10 cellular contexts compared by ENCODE assay signal in the genomic region with DNA sequence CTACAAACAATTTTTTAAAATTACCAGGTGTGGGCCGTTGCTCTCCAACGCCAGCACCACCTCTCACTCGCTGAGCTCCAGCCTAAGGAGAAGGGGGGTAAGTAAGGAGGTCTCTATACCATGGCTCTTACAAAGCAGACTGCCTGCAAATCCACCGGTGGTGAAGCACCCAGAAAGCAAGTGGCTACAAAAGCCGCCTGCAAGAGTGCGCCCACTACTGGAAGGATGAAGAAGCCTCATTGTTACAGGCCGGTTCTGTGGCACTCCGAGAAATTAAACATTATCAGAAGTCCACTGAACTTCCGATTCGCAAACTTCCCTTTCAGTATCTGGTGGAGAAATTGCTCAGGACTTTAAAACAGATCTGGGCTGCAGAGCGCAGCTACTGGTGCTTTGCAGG. TPM values are rescaled to one million over a fixed set of nuclear protein-coding genes. Genes with fewer than 3 reads are reported as not detected.
A peak's percentile ranks its signal among the peaks of the same experiment; 100 is the strongest.
DNase-seq lines count a peak whose midpoint lies in the region; ATAC-seq, FAIRE-seq and TF ChIP-seq lines count a peak whose summit lies in the region.
"Had no signal": no experiment of that assay in that cellular context is flagged by ENCODE, and none has a peak within 500 bp of the region (broad histone marks: within the 10 kb centered on the region; RNA-seq: fewer than 3 reads in every experiment).

No MANE protein-coding gene starts in this region.

- no peaks in the 10 kb centered on the region for H4K20me1 ChIP-seq in Karpas-422 (ENCODE audit: insufficient read depth, low read depth, low read length)

- WGBS in small intestine, 3 donors: 44 to 55% (median 52%) methylated on average over 11 of the region's 11 CpGs

- H3K4me3 ChIP-seq in Karpas-422 (ENCODE audit: low read length) (no peak overlapping the region), choroid plexus epithelial cell (ENCODE audit: low read depth, low read length) (no peak overlapping the region), small intestine (ENCODE audit: low read depth in 1 of 2, low read length in 2 of 2) (no peak overlapping the region)
- no peak overlapping the region for H3K4me3 ChIP-seq in CD8-positive, alpha-beta memory T cell (ENCODE audit: low read length)
- H3K4me3 ChIP-seq: adrenal gland had no signal

- H3K4me3 Mint-ChIP-seq in activated naive CD4-positive, alpha-beta T cell treated with anti-CD3 and anti-CD28 coated beads, Interleukin-2, amount 10 ng/mL, durations not matched to agents 7 days and 5 days: no peak overlapping the region
- no peak overlapping the region for H3K4me3 Mint-ChIP-seq in MCF 10A (ENCODE audit: unreplicated experiment)
- no peak overlapping the region for H3K4me3 Mint-ChIP-seq in CD8-positive, alpha-beta memory T cell

- H3K9me3 Mint-ChIP-seq in activated naive CD4-positive, alpha-beta T cell treated with anti-CD3 and anti-CD28 coated beads, Interleukin-2, amount 10 ng/mL, durations not matched to agents 7 days and 5 days: no peaks in the 10 kb centered on the region
- H3K9me3 Mint-ChIP-seq in MCF 10A (ENCODE audit: unreplicated experiment): no peaks in the 10 kb centered on the region
- no peaks in the 10 kb centered on the region for H3K9me3 Mint-ChIP-seq in CD8-positive, alpha-beta memory T cell

- H3K36me3 Mint-ChIP-seq in activated naive CD4-positive, alpha-beta T cell treated with anti-CD3 and anti-CD28 coated beads, Interleukin-2, amount 10 ng/mL, durations not matched to agents 7 days and 5 days: no peaks in the 10 kb centered on the region
- H3K36me3 Mint-ChIP-seq in MCF 10A (ENCODE audit: insufficient read depth, unreplicated experiment): no peaks in the 10 kb centered on the region
- no peaks in the 10 kb centered on the region for H3K36me3 Mint-ChIP-seq in CD8-positive, alpha-beta memory T cell

- H3K36me3 ChIP-seq in Karpas-422 (ENCODE audit: insufficient read depth, low read length) (no peaks in the 10 kb centered on the region), small intestine (ENCODE audit: control insufficient read depth in 2 of 2, insufficient read depth in 2 of 2, low read length in 2 of 2) (no peaks in the 10 kb centered on the region)
- no peaks in the 10 kb centered on the region for H3K36me3 ChIP-seq in CD8-positive, alpha-beta memory T cell (ENCODE audit: insufficient read depth, low read length)
- H3K36me3 ChIP-seq: adrenal gland had no signal

- no peaks in the 10 kb centered on the region for H3K9me3 ChIP-seq in Karpas-422 (ENCODE audit: low read length)
- no peaks in the 10 kb centered on the region for H3K9me3 ChIP-seq in small intestine (ENCODE audit: control insufficient read depth, low read depth)
- H3K9me3 ChIP-seq in CD8-positive, alpha-beta memory T cell (ENCODE audit: low read length): no peaks in the 10 kb centered on the region
- H3K9me3 ChIP-seq: adrenal gland had no signal

- no peak for FAIRE-seq in small intestine (lab: Jason Lieb, UNC)

- H3K9me2 ChIP-seq in Karpas-422 (replicated peaks; ENCODE audit: insufficient read depth, low read length): no peaks in the 10 kb centered on the region

- CTCF ChIA-PET in activated naive CD4-positive, alpha-beta T cell treated with anti-CD3 and anti-CD28 coated beads, Interleukin-2, amount 10 ng/mL, durations not matched to agents 7 days and 5 days (lab: Charles Lee): no interaction called here
- CTCF ChIA-PET in MCF 10A (lab: Yijun Ruan, JAX): no interaction called here
- CTCF ChIA-PET in CD8-positive, alpha-beta memory T cell (lab: Charles Lee): no interaction called here

- no peak overlapping the region for H3K27ac Mint-ChIP-seq in activated naive CD4-positive, alpha-beta T cell treated with anti-CD3 and anti-CD28 coated beads, Interleukin-2, amount 10 ng/mL, durations not matched to agents 7 days and 5 days
- H3K27ac Mint-ChIP-seq in MCF 10A (ENCODE audit: low read depth, unreplicated experiment): no peak overlapping the region
- H3K27ac Mint-ChIP-seq in CD8-positive, alpha-beta memory T cell: no peak overlapping the region

- peaks cover 4% of the 10 kb centered on the region; the same call in 1 of the 2 replicates for H3K4me1 ChIP-seq in Karpas-422 (ENCODE audit: low read length)
- H3K4me1 ChIP-seq in small intestine (ENCODE audit: control insufficient read depth in 2 of 2, insufficient read depth in 1 of 2, low read depth in 1 of 2, low read length in 1 of 2): no peaks in the 10 kb centered on the region
- no peaks in the 10 kb centered on the region for H3K4me1 ChIP-seq in CD8-positive, alpha-beta memory T cell (ENCODE audit: insufficient read depth, low read length)
- H3K4me1 ChIP-seq: adrenal gland had no signal

- no peak overlapping the region for H3K9ac ChIP-seq in Karpas-422 (ENCODE audit: low read length)

- BruUV-seq in MCF 10A (replicated peaks; lab: Mats Ljungman, UMichigan): no TSS peak

- H3K4me1 Mint-ChIP-seq in activated naive CD4-positive, alpha-beta T cell treated with anti-CD3 and anti-CD28 coated beads, Interleukin-2, amount 10 ng/mL, durations not matched to agents 7 days and 5 days: no peaks in the 10 kb centered on the region
- no peaks in the 10 kb centered on the region for H3K4me1 Mint-ChIP-seq in MCF 10A (ENCODE audit: insufficient read depth, unreplicated experiment)
- H3K4me1 Mint-ChIP-seq in CD8-positive, alpha-beta memory T cell: no peaks in the 10 kb centered on the region

- POLR2A ChIA-PET in MCF 10A (lab: Yijun Ruan, JAX): no interaction called here
- POLR2A ChIA-PET in CD8-positive, alpha-beta memory T cell (lab: Charles Lee): no interaction called here

- no peak overlapping the region for H2AFZ ChIP-seq in Karpas-422 (ENCODE audit: low read length)

- no peaks in the 10 kb centered on the region for H3K27me3 Mint-ChIP-seq in activated naive CD4-positive, alpha-beta T cell treated with anti-CD3 and anti-CD28 coated beads, Interleukin-2, amount 10 ng/mL, durations not matched to agents 7 days and 5 days
- H3K27me3 Mint-ChIP-seq in MCF 10A (ENCODE audit: insufficient read depth, unreplicated experiment): no peaks in the 10 kb centered on the region
- H3K27me3 Mint-ChIP-seq in CD8-positive, alpha-beta memory T cell: peaks cover 15 to 28% of the 10 kb centered on the region in 2 donors

- H3K27me3 ChIP-seq in Karpas-422 (ENCODE audit: low read length) (no peaks in the 10 kb centered on the region), small intestine (ENCODE audit: control insufficient read depth in 2 of 2, insufficient read depth in 2 of 2, low read length in 2 of 2) (no peaks in the 10 kb centered on the region)
- H3K27me3 ChIP-seq in CD8-positive, alpha-beta memory T cell (ENCODE audit: insufficient read depth, low read length, poor library complexity, severe bottlenecking): no peaks in the 10 kb centered on the region
- H3K27me3 ChIP-seq: adrenal gland had no signal

- intact Hi-C loops in MCF 10A (cut with micrococcal nuclease): no loop called here

- no peak for ATAC-seq in GM21786 (IDR thresholded peaks at IDR 0.05; ENCODE audit: unreplicated experiment)

- TF ChIP-seq CTCF in choroid plexus epithelial cell (conservative IDR thresholded peaks at IDR 0.05; ENCODE audit: low read depth, low read length): peak; percentile 57
- no peak for TF ChIP-seq CTCF in MCF 10A (IDR thresholded peaks at IDR 0.05; ENCODE audit: unreplicated experiment)

- peak; percentile 23 for DNase-seq in activated naive CD4-positive, alpha-beta T cell treated with anti-CD3 and anti-CD28 coated beads, Interleukin-2, amount 10 ng/mL, durations not matched to agents 7 days and 5 days
- no peak for DNase-seq in activated naive CD4-positive, alpha-beta T cell treated with Interleukin-2 at 50 U/mL for 16 hours
- DNase-seq in Karpas-422 (peak; percentile 80), choroid plexus epithelial cell (ENCODE audit: low read depth) (no peak), small intestine (peak; percentile 14), MCF 10A (ENCODE audit: unreplicated experiment) (no peak)
- no peak for DNase-seq in CD8-positive, alpha-beta memory T cell
- DNase-seq: NCI-H345 had no signal

- H3K79me2 ChIP-seq in Karpas-422 (ENCODE audit: low read length): no peaks in the 10 kb centered on the region

- H3K4me2 ChIP-seq in Karpas-422 (ENCODE audit: low read depth, low read length, poor library complexity, severe bottlenecking): no peak overlapping the region

- H3K27ac ChIP-seq in Karpas-422 (ENCODE audit: low read length): no peak overlapping the region
- no peak overlapping the region for H3K27ac ChIP-seq in small intestine (ENCODE audit: low read depth in 1 of 2, low read length in 1 of 2)
- no peak overlapping the region for H3K27ac ChIP-seq in CD8-positive, alpha-beta memory T cell (ENCODE audit: low read depth, low read length)
- H3K27ac ChIP-seq: adrenal gland had no signal

RNA-seq across cellular contexts. Expression of gene CDO1, which starts 46.0 kb away (rescaled TPM):
- total RNA-seq in Karpas-422 (2014; rRNA removed; shearing (Covaris generic); ENCODE audit: low replicate concordance): not detected in 2 replicates
- polyA plus RNA-seq in small intestine: 1 to 10 TPM; 1.1 to 5.9 (median 1.3) TPM
- total RNA-seq in MCF 10A (2022): 0.42 and 0.44 TPM in 2 replicates
- under 1 TPM in 1 of 2 experiments, not detected in 1; 0.16 TPM for total RNA-seq in CD8-positive, alpha-beta memory T cell
- not detected for polyA plus RNA-seq in CD8-positive, alpha-beta memory T cell

Comparison
In these comparisons a context has a peak if more than half of its experiments do, and no peak if none do; other contexts are left out.
1. DNase-seq: peak in activated naive CD4-positive, alpha-beta T cell treated with anti-CD3 and anti-CD28 coated beads, Interleukin-2, amount 10 ng/mL, durations not matched to agents 7 days and 5 days (single experiment), Karpas-422 (single experiment) and small intestine (single experiment); none in activated naive CD4-positive, alpha-beta T cell treated with Interleukin-2 at 50 U/mL for 16 hours (single experiment), choroid plexus epithelial cell (single experiment), MCF 10A (single experiment) and CD8-positive, alpha-beta memory T cell (0 of 5).